2 cellular contexts compared by ENCODE assay signal in the genomic region with DNA sequence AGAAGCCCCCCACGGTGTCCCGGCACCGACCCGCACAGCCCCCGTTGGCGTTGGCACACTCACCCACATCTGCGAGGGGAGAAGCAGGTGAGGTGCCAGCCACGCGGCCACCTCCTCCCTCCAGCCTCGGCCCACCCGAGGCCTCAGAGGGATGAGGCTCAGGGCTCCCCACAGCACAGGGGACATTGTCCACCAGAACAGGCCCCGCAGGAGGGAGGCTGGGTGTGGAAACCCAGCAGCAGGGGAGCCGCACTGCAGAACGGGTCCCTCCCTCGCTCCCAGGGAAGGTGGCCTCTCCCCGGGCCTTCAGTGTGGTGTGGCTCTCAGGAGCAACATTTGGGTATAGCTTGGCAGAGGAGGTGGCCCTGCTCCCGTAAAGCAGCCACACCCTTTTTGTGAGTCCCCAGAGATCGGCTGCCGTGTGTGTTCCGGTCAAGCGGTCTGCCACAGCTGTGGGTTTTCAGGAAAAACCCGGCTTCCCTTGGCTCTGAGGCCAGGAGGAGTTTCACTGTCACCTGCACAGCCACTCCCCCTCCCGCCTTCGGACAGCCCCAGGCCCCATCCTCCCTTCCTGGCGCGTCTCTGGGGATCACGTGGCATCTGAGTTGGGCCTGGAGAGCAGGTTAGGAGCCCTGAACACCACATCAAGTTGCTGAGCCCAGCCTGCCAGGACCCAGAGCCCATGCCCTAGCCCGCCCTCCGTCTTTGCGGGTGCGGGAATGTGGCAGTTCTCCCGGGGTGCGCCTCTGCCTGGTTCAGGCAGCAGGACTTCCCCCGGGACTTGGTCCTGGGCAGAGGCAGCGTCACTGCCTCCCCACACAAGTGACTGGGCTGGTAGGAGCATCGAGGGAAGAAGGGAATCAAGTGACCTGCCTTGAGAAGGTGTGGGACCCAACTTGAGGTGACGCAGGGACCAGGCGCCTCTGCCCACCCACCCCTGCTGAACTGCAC.
A peak's percentile ranks its signal among the peaks of the same experiment; 100 is the strongest.
TF ChIP-seq lines count a peak whose summit lies in the region.

No MANE protein-coding gene starts in this region.

TF ChIP-seq in HepG2, 621 proteins besides CTCF, POLR2A, EP300 and RAD21 (continued from another document):
- TF ChIP-seq, protein P1, sequence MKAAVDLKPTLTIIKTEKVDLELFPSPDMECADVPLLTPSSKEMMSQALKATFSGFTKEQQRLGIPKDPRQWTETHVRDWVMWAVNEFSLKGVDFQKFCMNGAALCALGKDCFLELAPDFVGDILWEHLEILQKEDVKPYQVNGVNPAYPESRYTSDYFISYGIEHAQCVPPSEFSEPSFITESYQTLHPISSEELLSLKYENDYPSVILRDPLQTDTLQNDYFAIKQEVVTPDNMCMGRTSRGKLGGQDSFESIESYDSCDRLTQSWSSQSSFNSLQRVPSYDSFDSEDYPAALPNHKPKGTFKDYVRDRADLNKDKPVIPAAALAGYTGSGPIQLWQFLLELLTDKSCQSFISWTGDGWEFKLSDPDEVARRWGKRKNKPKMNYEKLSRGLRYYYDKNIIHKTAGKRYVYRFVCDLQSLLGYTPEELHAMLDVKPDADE (CRISPR knock-in tag; IDR thresholded peaks at IDR 0.05), result no peak
- TF ChIP-seq ZNF550 (CRISPR knock-in tag; IDR thresholded peaks at IDR 0.05; ENCODE audit: borderline replicate concordance) (no peak), ZNF747 (CRISPR knock-in tag; IDR thresholded peaks at IDR 0.05; ENCODE audit: borderline replicate concordance) (no peak), ZFY (CRISPR knock-in tag; IDR thresholded peaks at IDR 0.05) (no peak), NFIC (IDR thresholded peaks at IDR 0.05; ENCODE audit: low read length) (no peak)

TF ChIP-seq in WTC11, 78 proteins besides CTCF, POLR2A, EP300 and RAD21 (continued from another document):
- no peak for TF ChIP-seq TEAD4 (CRISPR knock-in tag; IDR thresholded peaks at IDR 0.05)
- TF ChIP-seq ELF4 (CRISPR knock-in tag; IDR thresholded peaks at IDR 0.05; ENCODE audit: low read depth), result no peak
- TF ChIP-seq, protein P2, sequence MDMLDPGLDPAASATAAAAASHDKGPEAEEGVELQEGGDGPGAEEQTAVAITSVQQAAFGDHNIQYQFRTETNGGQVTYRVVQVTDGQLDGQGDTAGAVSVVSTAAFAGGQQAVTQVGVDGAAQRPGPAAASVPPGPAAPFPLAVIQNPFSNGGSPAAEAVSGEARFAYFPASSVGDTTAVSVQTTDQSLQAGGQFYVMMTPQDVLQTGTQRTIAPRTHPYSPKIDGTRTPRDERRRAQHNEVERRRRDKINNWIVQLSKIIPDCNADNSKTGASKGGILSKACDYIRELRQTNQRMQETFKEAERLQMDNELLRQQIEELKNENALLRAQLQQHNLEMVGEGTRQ (CRISPR knock-in tag; IDR thresholded peaks at IDR 0.05), result peak; percentile 61
- TF ChIP-seq RORB (CRISPR knock-in tag; IDR thresholded peaks at IDR 0.05), result no peak
TF ChIP-seq in WTC11: peak in this region for 2.
